1 cellular context compared by ENCODE assay signal in the genomic region with DNA sequence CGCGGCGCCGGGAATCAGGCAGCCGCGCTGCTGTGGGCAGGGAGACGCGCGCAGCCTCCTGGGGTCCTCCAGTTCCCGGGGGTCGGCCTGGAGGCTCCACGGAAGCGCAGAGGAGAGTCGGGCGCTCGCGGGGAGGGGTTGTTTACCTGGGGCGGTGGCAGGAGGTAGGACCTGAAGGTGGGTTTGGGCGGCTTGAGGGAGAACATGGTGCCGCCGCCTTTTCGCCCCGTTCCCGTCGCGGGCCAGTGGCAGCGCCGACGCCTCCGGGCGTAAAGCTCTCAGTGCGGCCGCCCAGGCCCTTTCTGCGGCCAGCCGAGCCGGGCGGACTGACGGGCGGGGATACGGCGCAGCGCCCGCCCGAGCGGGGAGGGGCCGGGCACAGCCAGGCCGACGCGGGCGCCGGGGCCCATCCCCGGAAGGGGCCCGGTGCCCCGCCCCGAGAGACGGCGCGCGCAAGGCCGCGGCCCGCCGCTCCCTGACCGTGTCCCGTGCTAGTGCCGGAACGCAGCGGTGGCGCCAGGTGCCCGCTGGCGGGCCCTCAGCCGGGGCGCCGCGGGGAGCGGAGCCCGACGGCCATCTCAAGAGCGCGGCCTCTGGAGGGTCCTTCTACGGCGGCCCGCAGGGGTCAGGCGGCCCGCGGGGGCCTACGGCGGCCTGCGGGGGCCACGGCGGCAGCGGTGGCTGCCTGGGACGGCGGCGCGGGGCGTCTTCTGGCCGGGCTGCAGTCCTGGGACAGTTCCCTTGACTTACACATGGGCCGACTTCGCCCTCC.
A peak's percentile ranks its signal among the peaks of the same experiment; 100 is the strongest.
TF ChIP-seq lines count a peak whose summit lies in the region.

A gene with protein sequence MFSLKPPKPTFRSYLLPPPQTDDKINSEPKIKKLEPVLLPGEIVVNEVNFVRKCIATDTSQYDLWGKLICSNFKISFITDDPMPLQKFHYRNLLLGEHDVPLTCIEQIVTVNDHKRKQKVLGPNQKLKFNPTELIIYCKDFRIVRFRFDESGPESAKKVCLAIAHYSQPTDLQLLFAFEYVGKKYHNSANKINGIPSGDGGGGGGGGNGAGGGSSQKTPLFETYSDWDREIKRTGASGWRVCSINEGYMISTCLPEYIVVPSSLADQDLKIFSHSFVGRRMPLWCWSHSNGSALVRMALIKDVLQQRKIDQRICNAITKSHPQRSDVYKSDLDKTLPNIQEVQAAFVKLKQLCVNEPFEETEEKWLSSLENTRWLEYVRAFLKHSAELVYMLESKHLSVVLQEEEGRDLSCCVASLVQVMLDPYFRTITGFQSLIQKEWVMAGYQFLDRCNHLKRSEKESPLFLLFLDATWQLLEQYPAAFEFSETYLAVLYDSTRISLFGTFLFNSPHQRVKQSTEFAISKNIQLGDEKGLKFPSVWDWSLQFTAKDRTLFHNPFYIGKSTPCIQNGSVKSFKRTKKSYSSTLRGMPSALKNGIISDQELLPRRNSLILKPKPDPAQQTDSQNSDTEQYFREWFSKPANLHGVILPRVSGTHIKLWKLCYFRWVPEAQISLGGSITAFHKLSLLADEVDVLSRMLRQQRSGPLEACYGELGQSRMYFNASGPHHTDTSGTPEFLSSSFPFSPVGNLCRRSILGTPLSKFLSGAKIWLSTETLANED (minus strand): TSS at position 328 of the 772 bp plus-strand sequence. CDS start 122 bp downstream, at position 206.

TF ChIP-seq in K562, 482 proteins besides CTCF, POLR2A, EP300 and RAD21 (continued from another document and continues in another):
- TF ChIP-seq, protein P1, sequence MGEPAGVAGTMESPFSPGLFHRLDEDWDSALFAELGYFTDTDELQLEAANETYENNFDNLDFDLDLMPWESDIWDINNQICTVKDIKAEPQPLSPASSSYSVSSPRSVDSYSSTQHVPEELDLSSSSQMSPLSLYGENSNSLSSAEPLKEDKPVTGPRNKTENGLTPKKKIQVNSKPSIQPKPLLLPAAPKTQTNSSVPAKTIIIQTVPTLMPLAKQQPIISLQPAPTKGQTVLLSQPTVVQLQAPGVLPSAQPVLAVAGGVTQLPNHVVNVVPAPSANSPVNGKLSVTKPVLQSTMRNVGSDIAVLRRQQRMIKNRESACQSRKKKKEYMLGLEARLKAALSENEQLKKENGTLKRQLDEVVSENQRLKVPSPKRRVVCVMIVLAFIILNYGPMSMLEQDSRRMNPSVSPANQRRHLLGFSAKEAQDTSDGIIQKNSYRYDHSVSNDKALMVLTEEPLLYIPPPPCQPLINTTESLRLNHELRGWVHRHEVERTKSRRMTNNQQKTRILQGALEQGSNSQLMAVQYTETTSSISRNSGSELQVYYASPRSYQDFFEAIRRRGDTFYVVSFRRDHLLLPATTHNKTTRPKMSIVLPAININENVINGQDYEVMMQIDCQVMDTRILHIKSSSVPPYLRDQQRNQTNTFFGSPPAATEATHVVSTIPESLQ (CRISPR knock-in tag; IDR thresholded peaks at IDR 0.05), result no peak
- TF ChIP-seq NRF1 (conservative IDR thresholded peaks at IDR 0.05 in 1 of 2, IDR thresholded peaks at IDR 0.05 in 1 of 2) (peak; percentile 65 to 73), FOXJ2 (tag; IDR thresholded peaks at IDR 0.05) (no peak), ZNF384 (IDR thresholded peaks at IDR 0.05; ENCODE audit: low read depth, low read length) (no peak), ZKSCAN3 (CRISPR knock-in tag; IDR thresholded peaks at IDR 0.05) (no peak), SMARCE1 (IDR thresholded peaks at IDR 0.05) (no peak), ZNF696 (CRISPR knock-in tag; conservative IDR thresholded peaks at IDR 0.05) (no peak), ZNF174 (CRISPR knock-in tag; IDR thresholded peaks at IDR 0.05) (no peak), L3MBTL2 (IDR thresholded peaks at IDR 0.05) (peak; percentile 73), ZEB2 (IDR thresholded peaks at IDR 0.05) (no peak), TGIF2 (CRISPR knock-in tag; IDR thresholded peaks at IDR 0.05) (no peak), XRCC4 (IDR thresholded peaks at IDR 0.05; ENCODE audit: extremely low read depth, insufficient read depth, insufficient read length) (no peak), CTBP1 (IDR thresholded peaks at IDR 0.05; ENCODE audit: borderline replicate concordance) (peak; percentile 82), TAL1 (IDR thresholded peaks at IDR 0.05) (no peak), RFX5 (IDR thresholded peaks at IDR 0.05; ENCODE audit: low read depth, low read length) (no peak), NCOA1 (IDR thresholded peaks at IDR 0.05; ENCODE audit: low read depth) (no peak), NR1H2 (CRISPR knock-in tag; IDR thresholded peaks at IDR 0.05) (no peak), TBL1XR1 (IDR thresholded peaks at IDR 0.05; ENCODE audit: low read length in 2 of 2) (no peak; a peak in 1 of 4 replicates), XRCC5 (IDR thresholded peaks at IDR 0.05; ENCODE audit: low read depth, low read length) (no peak), SRSF3 (IDR thresholded peaks at IDR 0.05; ENCODE audit: insufficient read depth, low read length) (no peak), PPARD (CRISPR knock-in tag; IDR thresholded peaks at IDR 0.05) (no peak), POLR3A (IDR thresholded peaks at IDR 0.05; ENCODE audit: borderline replicate concordance, extremely low read depth, insufficient read depth, insufficient read length) (no peak), HCFC1 (IDR thresholded peaks at IDR 0.05; ENCODE audit: low read depth, low read length) (peak; percentile 55), ZNF165 (CRISPR knock-in tag; IDR thresholded peaks at IDR 0.05; ENCODE audit: borderline replicate concordance) (no peak), ZNF644 (tag; IDR thresholded peaks at IDR 0.05; ENCODE audit: low read depth) (no peak), RBM14 (IDR thresholded peaks at IDR 0.05; ENCODE audit: borderline replicate concordance, insufficient read depth, low read depth, low read length) (no peak), MTA1 (IDR thresholded peaks at IDR 0.05; ENCODE audit: borderline replicate concordance) (no peak), MYC (IDR thresholded peaks at IDR 0.05; ENCODE audit: low read depth, low read length) (peak; percentile 42; the same call in 1 of the 2 replicates), MYC (CRISPR knock-in tag; IDR thresholded peaks at IDR 0.05; ENCODE audit: borderline replicate concordance, low read depth) (0 out of 2 replicates have a peak, but pooled peaks have one; percentile 31), ADNP (tag; IDR thresholded peaks at IDR 0.05) (no peak), TFAM (CRISPR knock-in tag; conservative IDR thresholded peaks at IDR 0.05) (no peak), RBM15 (IDR thresholded peaks at IDR 0.05; ENCODE audit: insufficient read depth, low read length) (no peak), BACH1 (tag; IDR thresholded peaks at IDR 0.05) (no peak), BRD4 (IDR thresholded peaks at IDR 0.05) (no peak), PHB (CRISPR knock-in tag; IDR thresholded peaks at IDR 0.05) (no peak), NFIX (CRISPR knock-in tag; IDR thresholded peaks at IDR 0.05; ENCODE audit: low read depth) (no peak), PHF8 (IDR thresholded peaks at IDR 0.05; ENCODE audit: borderline replicate concordance, low read length) (peak; percentile 97), CSDE1 (IDR thresholded peaks at IDR 0.05) (no peak), MAFF (IDR thresholded peaks at IDR 0.05; ENCODE audit: low read length) (no peak), ZNF41 (CRISPR knock-in tag; conservative IDR thresholded peaks at IDR 0.05) (no peak)
- TF ChIP-seq, protein P2, sequence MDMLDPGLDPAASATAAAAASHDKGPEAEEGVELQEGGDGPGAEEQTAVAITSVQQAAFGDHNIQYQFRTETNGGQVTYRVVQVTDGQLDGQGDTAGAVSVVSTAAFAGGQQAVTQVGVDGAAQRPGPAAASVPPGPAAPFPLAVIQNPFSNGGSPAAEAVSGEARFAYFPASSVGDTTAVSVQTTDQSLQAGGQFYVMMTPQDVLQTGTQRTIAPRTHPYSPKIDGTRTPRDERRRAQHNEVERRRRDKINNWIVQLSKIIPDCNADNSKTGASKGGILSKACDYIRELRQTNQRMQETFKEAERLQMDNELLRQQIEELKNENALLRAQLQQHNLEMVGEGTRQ (CRISPR knock-in tag; IDR thresholded peaks at IDR 0.05), result no peak
- TF ChIP-seq, protein P3, sequence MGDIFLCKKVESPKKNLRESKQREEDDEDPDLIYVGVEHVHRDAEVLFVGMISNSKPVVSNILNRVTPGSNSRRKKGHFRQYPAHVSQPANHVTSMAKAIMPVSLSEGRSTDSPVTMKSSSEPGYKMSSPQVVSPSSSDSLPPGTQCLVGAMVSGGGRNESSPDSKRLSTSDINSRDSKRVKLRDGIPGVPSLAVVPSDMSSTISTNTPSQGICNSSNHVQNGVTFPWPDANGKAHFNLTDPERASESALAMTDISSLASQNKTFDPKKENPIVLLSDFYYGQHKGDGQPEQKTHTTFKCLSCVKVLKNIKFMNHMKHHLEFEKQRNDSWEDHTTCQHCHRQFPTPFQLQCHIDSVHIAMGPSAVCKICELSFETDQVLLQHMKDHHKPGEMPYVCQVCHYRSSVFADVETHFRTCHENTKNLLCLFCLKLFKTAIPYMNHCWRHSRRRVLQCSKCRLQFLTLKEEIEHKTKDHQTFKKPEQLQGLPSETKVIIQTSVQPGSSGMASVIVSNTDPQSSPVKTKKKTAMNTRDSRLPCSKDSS (IDR thresholded peaks at IDR 0.05; ENCODE audit: low read depth, partially characterized antibody), result no peak
- TF ChIP-seq, protein P4, sequence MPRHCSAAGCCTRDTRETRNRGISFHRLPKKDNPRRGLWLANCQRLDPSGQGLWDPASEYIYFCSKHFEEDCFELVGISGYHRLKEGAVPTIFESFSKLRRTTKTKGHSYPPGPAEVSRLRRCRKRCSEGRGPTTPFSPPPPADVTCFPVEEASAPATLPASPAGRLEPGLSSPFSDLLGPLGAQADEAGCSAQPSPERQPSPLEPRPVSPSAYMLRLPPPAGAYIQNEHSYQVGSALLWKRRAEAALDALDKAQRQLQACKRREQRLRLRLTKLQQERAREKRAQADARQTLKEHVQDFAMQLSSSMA (CRISPR knock-in tag; IDR thresholded peaks at IDR 0.05), result no peak
- TF ChIP-seq, protein P5, sequence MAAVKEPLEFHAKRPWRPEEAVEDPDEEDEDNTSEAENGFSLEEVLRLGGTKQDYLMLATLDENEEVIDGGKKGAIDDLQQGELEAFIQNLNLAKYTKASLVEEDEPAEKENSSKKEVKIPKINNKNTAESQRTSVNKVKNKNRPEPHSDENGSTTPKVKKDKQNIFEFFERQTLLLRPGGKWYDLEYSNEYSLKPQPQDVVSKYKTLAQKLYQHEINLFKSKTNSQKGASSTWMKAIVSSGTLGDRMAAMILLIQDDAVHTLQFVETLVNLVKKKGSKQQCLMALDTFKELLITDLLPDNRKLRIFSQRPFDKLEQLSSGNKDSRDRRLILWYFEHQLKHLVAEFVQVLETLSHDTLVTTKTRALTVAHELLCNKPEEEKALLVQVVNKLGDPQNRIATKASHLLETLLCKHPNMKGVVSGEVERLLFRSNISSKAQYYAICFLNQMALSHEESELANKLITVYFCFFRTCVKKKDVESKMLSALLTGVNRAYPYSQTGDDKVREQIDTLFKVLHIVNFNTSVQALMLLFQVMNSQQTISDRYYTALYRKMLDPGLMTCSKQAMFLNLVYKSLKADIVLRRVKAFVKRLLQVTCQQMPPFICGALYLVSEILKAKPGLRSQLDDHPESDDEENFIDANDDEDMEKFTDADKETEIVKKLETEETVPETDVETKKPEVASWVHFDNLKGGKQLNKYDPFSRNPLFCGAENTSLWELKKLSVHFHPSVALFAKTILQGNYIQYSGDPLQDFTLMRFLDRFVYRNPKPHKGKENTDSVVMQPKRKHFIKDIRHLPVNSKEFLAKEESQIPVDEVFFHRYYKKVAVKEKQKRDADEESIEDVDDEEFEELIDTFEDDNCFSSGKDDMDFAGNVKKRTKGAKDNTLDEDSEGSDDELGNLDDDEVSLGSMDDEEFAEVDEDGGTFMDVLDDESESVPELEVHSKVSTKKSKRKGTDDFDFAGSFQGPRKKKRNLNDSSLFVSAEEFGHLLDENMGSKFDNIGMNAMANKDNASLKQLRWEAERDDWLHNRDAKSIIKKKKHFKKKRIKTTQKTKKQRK (IDR thresholded peaks at IDR 0.05; ENCODE audit: borderline replicate concordance, low read depth, low read length), result no peak
- TF ChIP-seq, protein P6, sequence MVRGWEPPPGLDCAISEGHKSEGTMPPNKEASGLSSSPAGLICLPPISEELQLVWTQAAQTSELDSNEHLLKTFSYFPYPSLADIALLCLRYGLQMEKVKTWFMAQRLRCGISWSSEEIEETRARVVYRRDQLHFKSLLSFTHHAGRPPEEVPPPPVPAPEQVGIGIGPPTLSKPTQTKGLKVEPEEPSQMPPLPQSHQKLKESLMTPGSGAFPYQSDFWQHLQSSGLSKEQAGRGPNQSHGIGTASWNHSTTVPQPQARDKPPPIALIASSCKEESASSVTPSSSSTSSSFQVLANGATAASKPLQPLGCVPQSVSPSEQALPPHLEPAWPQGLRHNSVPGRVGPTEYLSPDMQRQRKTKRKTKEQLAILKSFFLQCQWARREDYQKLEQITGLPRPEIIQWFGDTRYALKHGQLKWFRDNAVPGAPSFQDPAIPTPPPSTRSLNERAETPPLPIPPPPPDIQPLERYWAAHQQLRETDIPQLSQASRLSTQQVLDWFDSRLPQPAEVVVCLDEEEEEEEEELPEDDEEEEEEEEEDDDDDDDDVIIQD (CRISPR knock-in tag; IDR thresholded peaks at IDR 0.05), result no peak
- TF ChIP-seq, protein P7, sequence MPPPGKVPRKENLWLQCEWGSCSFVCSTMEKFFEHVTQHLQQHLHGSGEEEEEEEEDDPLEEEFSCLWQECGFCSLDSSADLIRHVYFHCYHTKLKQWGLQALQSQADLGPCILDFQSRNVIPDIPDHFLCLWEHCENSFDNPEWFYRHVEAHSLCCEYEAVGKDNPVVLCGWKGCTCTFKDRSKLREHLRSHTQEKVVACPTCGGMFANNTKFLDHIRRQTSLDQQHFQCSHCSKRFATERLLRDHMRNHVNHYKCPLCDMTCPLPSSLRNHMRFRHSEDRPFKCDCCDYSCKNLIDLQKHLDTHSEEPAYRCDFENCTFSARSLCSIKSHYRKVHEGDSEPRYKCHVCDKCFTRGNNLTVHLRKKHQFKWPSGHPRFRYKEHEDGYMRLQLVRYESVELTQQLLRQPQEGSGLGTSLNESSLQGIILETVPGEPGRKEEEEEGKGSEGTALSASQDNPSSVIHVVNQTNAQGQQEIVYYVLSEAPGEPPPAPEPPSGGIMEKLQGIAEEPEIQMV (tag; conservative IDR thresholded peaks at IDR 0.05; ENCODE audit: low read depth), result no peak
- TF ChIP-seq, protein P8, sequence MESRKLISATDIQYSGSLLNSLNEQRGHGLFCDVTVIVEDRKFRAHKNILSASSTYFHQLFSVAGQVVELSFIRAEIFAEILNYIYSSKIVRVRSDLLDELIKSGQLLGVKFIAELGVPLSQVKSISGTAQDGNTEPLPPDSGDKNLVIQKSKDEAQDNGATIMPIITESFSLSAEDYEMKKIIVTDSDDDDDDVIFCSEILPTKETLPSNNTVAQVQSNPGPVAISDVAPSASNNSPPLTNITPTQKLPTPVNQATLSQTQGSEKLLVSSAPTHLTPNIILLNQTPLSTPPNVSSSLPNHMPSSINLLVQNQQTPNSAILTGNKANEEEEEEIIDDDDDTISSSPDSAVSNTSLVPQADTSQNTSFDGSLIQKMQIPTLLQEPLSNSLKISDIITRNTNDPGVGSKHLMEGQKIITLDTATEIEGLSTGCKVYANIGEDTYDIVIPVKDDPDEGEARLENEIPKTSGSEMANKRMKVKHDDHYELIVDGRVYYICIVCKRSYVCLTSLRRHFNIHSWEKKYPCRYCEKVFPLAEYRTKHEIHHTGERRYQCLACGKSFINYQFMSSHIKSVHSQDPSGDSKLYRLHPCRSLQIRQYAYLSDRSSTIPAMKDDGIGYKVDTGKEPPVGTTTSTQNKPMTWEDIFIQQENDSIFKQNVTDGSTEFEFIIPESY (CRISPR knock-in tag; IDR thresholded peaks at IDR 0.05), result no peak
